ENCODE assay signal across 2 cellular contexts in genomic region chr14:101600891-101601602, GRCh38.
A peak's percentile ranks its signal among the peaks of the same experiment; 100 is the strongest.
TF ChIP-seq lines count a peak whose summit lies in the region.

No MANE protein-coding gene starts in this region.

TF ChIP-seq in HepG2, 621 proteins besides CTCF, POLR2A, EP300 and RAD21:
- no peak for TF ChIP-seq SIX4 (CRISPR knock-in tag; IDR thresholded peaks at IDR 0.05)
- TF ChIP-seq AHR (CRISPR knock-in tag; IDR thresholded peaks at IDR 0.05): no peak
- TF ChIP-seq ZFP36L1 (CRISPR knock-in tag; IDR thresholded peaks at IDR 0.05): no peak
- no peak for TF ChIP-seq ZFP91 (CRISPR knock-in tag; IDR thresholded peaks at IDR 0.05; ENCODE audit: borderline replicate concordance)
- TF ChIP-seq NCOR1 (IDR thresholded peaks at IDR 0.05; ENCODE audit: borderline replicate concordance, low read length): no peak
- no peak for TF ChIP-seq ZNF451 (CRISPR knock-in tag; IDR thresholded peaks at IDR 0.05)
- TF ChIP-seq ZBTB33 (CRISPR knock-in tag; IDR thresholded peaks at IDR 0.05): no peak
- TF ChIP-seq ZNF207 (IDR thresholded peaks at IDR 0.05; ENCODE audit: borderline replicate concordance): no peak
- no peak for TF ChIP-seq DZIP1 (CRISPR knock-in tag; IDR thresholded peaks at IDR 0.05)

TF ChIP-seq in K562, 482 proteins besides CTCF, POLR2A, EP300 and RAD21:
- no peak for TF ChIP-seq TOE1 (IDR thresholded peaks at IDR 0.05; ENCODE audit: borderline replicate concordance)
- TF ChIP-seq TOE1 (CRISPR knock-in tag; IDR thresholded peaks at IDR 0.05; ENCODE audit: borderline replicate concordance, low read depth): no peak
- TF ChIP-seq ZNF639 (CRISPR knock-in tag; conservative IDR thresholded peaks at IDR 0.05 in 1 of 2, IDR thresholded peaks at IDR 0.05 in 1 of 2): no peak
- TF ChIP-seq CEBPG (CRISPR knock-in tag; IDR thresholded peaks at IDR 0.05): 0 out of 2 replicates have a peak, but pooled peaks have one; percentile 34
- no peak for TF ChIP-seq CEBPG (tag; conservative IDR thresholded peaks at IDR 0.05 in 1 of 2, IDR thresholded peaks at IDR 0.05 in 1 of 2)
